15 cellular contexts compared by ENCODE assay signal in genomic region chr13:56659041-56659471, GRCh38.
A peak's percentile ranks its signal among the peaks of the same experiment; 100 is the strongest.
DNase-seq lines count a peak whose midpoint lies in the region; ATAC-seq and TF ChIP-seq lines count a peak whose summit lies in the region.
"Had no signal": no experiment of that assay in that cellular context is flagged by ENCODE, and none has a peak within 500 bp of the region (broad histone marks: within the 10 kb centered on the region; RNA-seq: fewer than 3 reads in every experiment).

No MANE protein-coding gene starts in this region.

- H3K9me3 ChIP-seq in RWPE2 (ENCODE audit: severe bottlenecking) (no peaks in the 10 kb centered on the region), lower lobe of right lung (peaks cover 12% of the 10 kb centered on the region), spleen (peaks cover 0 to 71% (median 60%) of the 10 kb centered on the region in 8 donors)
- H3K9me3 ChIP-seq: Caco-2 had no signal

- TF ChIP-seq CTCF in RWPE2 (IDR thresholded peaks at IDR 0.05; ENCODE audit: poor library complexity, severe bottlenecking) (no peak), lower lobe of right lung (IDR thresholded peaks at IDR 0.05) (no peak), spleen (IDR thresholded peaks at IDR 0.05 in 8 of 11, conservative IDR thresholded peaks at IDR 0.05 in 3 of 11) (no peak)

- H3K36me3 ChIP-seq in RWPE2 (ENCODE audit: low read depth), result no peaks in the 10 kb centered on the region
- H3K36me3 ChIP-seq in lower lobe of right lung, result no peaks in the 10 kb centered on the region
- H3K36me3 ChIP-seq in spleen, result no peaks in the 10 kb centered on the region

- ATAC-seq in Right ventricle myocardium superior (ENCODE audit: poor library complexity) (no peak), RWPE2 (ENCODE audit: low read depth) (no peak), lower lobe of right lung (peak in 1 of 2 donors; percentile 32), HG03135 (IDR thresholded peaks at IDR 0.05; ENCODE audit: unreplicated experiment) (no peak), HG03432 (IDR thresholded peaks at IDR 0.05; ENCODE audit: unreplicated experiment) (no peak)
- ATAC-seq: GM23338 had no signal

- DNase-seq in Right ventricle myocardium superior (peak; percentile 30), cardiac septum (ENCODE audit: low spot score) (no peak), RWPE2 (ENCODE audit: low spot score) (peak; percentile 49), lower lobe of right lung (peak; percentile 44), spleen (peak; percentile 71), NCI-H1694 (lab: John Stamatoyannopoulos, UW) (no peak)
- DNase-seq: Caco-2, DMS153, DMS79, GDM1, HCEC 1CT had no signal

- no peaks in the 10 kb centered on the region for H3K4me1 ChIP-seq in RWPE2 (ENCODE audit: insufficient read depth, poor library complexity, severe bottlenecking)
- no peaks in the 10 kb centered on the region for H3K4me1 ChIP-seq in lower lobe of right lung
- no peaks in the 10 kb centered on the region for H3K4me1 ChIP-seq in spleen

- H3K27me3 ChIP-seq in RWPE2 (ENCODE audit: insufficient read depth, poor library complexity, severe bottlenecking) (no peaks in the 10 kb centered on the region), lower lobe of right lung (ENCODE audit: low read depth) (no peaks in the 10 kb centered on the region), spleen (replicated peaks in 1 of 7) (no peaks in the 10 kb centered on the region)

- no peak for TF ChIP-seq POLR2A in spleen (IDR thresholded peaks at IDR 0.05)

- 91 to 100% (median 94%) methylated on average over 6 to 23 of the region's 23 CpGs for whole genome bisulfite sequencing in spleen, 5 donors

- no peak overlapping the region for H3K4me3 ChIP-seq in RWPE2 (ENCODE audit: severe bottlenecking)
- H3K4me3 ChIP-seq in lower lobe of right lung, result no peak overlapping the region
- no peak overlapping the region for H3K4me3 ChIP-seq in spleen
- H3K4me3 ChIP-seq: GM23338 had no signal

- intact Hi-C loops in Right ventricle myocardium superior (cut with DNase I), result no loop called here
- intact Hi-C loops in cardiac septum (cut with DNase I), result no loop called here
- intact Hi-C loops in lower lobe of right lung (cut with DNase I), result no loop called here
- intact Hi-C loops in spleen (cut with DNase I; ENCODE audit: low total_unique reads), result no loop called here

- H3K27ac ChIP-seq in RWPE2 (ENCODE audit: poor library complexity, severe bottlenecking), result no peak overlapping the region
- no peak overlapping the region for H3K27ac ChIP-seq in lower lobe of right lung
- no peak overlapping the region for H3K27ac ChIP-seq in spleen
- H3K27ac ChIP-seq: C4-2B had no signal

Comparison
In these comparisons a context has a peak if more than half of its experiments do, and no peak if none do; other contexts are left out.
1. DNase-seq: peak in Right ventricle myocardium superior (single experiment), RWPE2 (single experiment), lower lobe of right lung (single experiment) and spleen (single experiment); none in cardiac septum (single experiment) and NCI-H1694 (single experiment).